23 cellular contexts compared by ENCODE assay signal in genomic region chr2:142883526-142883925, GRCh38. TPM values are rescaled to one million over a fixed set of nuclear protein-coding genes. Genes with fewer than 3 reads are reported as not detected.
DNase-seq lines count a peak whose midpoint lies in the region; ATAC-seq, FAIRE-seq and TF ChIP-seq lines count a peak whose summit lies in the region.
"Had no signal": no experiment of that assay in that cellular context is flagged by ENCODE, and none has a peak within 500 bp of the region (broad histone marks: within the 10 kb centered on the region; RNA-seq: fewer than 3 reads in every experiment).

No MANE protein-coding gene starts in this region.

- intact Hi-C loops in CD14-positive monocyte (cut with micrococcal nuclease) = loop anchor here in 1 of 2 donors (10.0 kb wide), 1 partner anchor 49 kb away; no protein-coding TSS in a partner anchor

- H3K4me3 Mint-ChIP-seq in CD14-positive monocyte = no peak overlapping the region
- no peak overlapping the region for H3K4me3 Mint-ChIP-seq in activated CD8-positive, alpha-beta memory T cell treated with anti-CD3 and anti-CD28 coated beads, Interleukin-2, amount 10 ng/mL, durations not matched to agents 7 days and 5 days
- H3K4me3 Mint-ChIP-seq: CD8-positive, alpha-beta T cell; H9 had no signal

- H3K36me3 ChIP-seq in Karpas-422 (ENCODE audit: insufficient read depth, low read length) = no peaks in the 10 kb centered on the region
- H3K36me3 ChIP-seq: BLaER1 had no signal

- H3K9me3 Mint-ChIP-seq in CD14-positive monocyte = peaks cover 2 to 7% (median 5%) of the 10 kb centered on the region in 7 donors
- peaks cover 3% of the 10 kb centered on the region for H3K9me3 Mint-ChIP-seq in activated CD8-positive, alpha-beta memory T cell treated with anti-CD3 and anti-CD28 coated beads, Interleukin-2, amount 10 ng/mL, durations not matched to agents 7 days and 5 days (ENCODE audit: low read depth)

- H2AFZ ChIP-seq in Karpas-422 (ENCODE audit: low read length) = no peak overlapping the region

- DNase-seq in CD14-positive monocyte (ENCODE audit: low spot score) = no peak
- DNase-seq in kidney tubule cell (ENCODE audit: low spot score) = peak; percentile 38
- DNase-seq in activated T-cell treated with anti-CD3 and anti-CD28 coated beads, Interleukin-2, amount 50 U/mL, for 1 hour = no peak
- no peak for DNase-seq in Karpas-422
- DNase-seq in frontal cortex (ENCODE audit: low spot score in 2 of 2) = no peak
- DNase-seq in activated CD8-positive, alpha-beta memory T cell treated with anti-CD3 and anti-CD28 coated beads, Interleukin-2, amount 10 ng/mL, durations not matched to agents 7 days and 5 days = no peak
- DNase-seq: CD8-positive, alpha-beta T cell; DMS79; H9; NCI-H1105 treated with DMSO at 0.1 percent for 48 hours; NCI-H1694; NCI-H2081 treated with DMSO at 0.1 percent for 48 hours; NCI-H226; NCI-H524 treated with DMSO at 0.1 percent for 48 hours; PC-3; RPMI8226; SHP77 treated with DMSO at 0.1 percent for 48 hours; SK-N-SH had no signal

- H3K4me3 ChIP-seq in Karpas-422 (ENCODE audit: low read length) = no peak overlapping the region
- H3K4me3 ChIP-seq: BLaER1 had no signal

- H3K27ac Mint-ChIP-seq in CD14-positive monocyte = peak overlapping the region in 4 of 7 donors; percentile 7 to 81 (median 45)
- no peak overlapping the region for H3K27ac Mint-ChIP-seq in activated CD8-positive, alpha-beta memory T cell treated with anti-CD3 and anti-CD28 coated beads, Interleukin-2, amount 10 ng/mL, durations not matched to agents 7 days and 5 days
- H3K27ac Mint-ChIP-seq: CD8-positive, alpha-beta T cell; H9 had no signal

- CTCF ChIA-PET in activated CD8-positive, alpha-beta memory T cell treated with anti-CD3 and anti-CD28 coated beads, Interleukin-2, amount 10 ng/mL, durations not matched to agents 7 days and 5 days (lab: Charles Lee) = no interaction called here

- H3K9me3 ChIP-seq in Karpas-422 (ENCODE audit: low read length) = no peaks in the 10 kb centered on the region
- H3K9me3 ChIP-seq: BLaER1, SK-N-SH had no signal

- H3K36me3 Mint-ChIP-seq in CD14-positive monocyte = peaks cover 71 to 87% of the 10 kb centered on the region in 2 donors
- H3K36me3 Mint-ChIP-seq in activated CD8-positive, alpha-beta memory T cell treated with anti-CD3 and anti-CD28 coated beads, Interleukin-2, amount 10 ng/mL, durations not matched to agents 7 days and 5 days = no peaks in the 10 kb centered on the region
- H3K36me3 Mint-ChIP-seq: CD8-positive, alpha-beta T cell had no signal

- H3K4me1 Mint-ChIP-seq in CD14-positive monocyte = peaks cover 40% of the 10 kb centered on the region
- no peaks in the 10 kb centered on the region for H3K4me1 Mint-ChIP-seq in activated CD8-positive, alpha-beta memory T cell treated with anti-CD3 and anti-CD28 coated beads, Interleukin-2, amount 10 ng/mL, durations not matched to agents 7 days and 5 days

- H4K20me1 ChIP-seq in Karpas-422 (ENCODE audit: insufficient read depth, low read depth, low read length) = no peaks in the 10 kb centered on the region
- H4K20me1 ChIP-seq: BLaER1 had no signal

- no peaks in the 10 kb centered on the region for H3K27me3 Mint-ChIP-seq in CD14-positive monocyte (ENCODE audit: low read depth in 3 of 3)
- H3K27me3 Mint-ChIP-seq in activated CD8-positive, alpha-beta memory T cell treated with anti-CD3 and anti-CD28 coated beads, Interleukin-2, amount 10 ng/mL, durations not matched to agents 7 days and 5 days = no peaks in the 10 kb centered on the region

- peaks cover 8% of the 10 kb centered on the region for H3K4me1 ChIP-seq in Karpas-422 (ENCODE audit: low read length)
- H3K4me1 ChIP-seq: BLaER1 had no signal

- no peak for FAIRE-seq in frontal cortex (lab: Jason Lieb, UNC)
- FAIRE-seq: A204.1, D721Med had no signal

- no peaks in the 10 kb centered on the region for H3K27me3 ChIP-seq in Karpas-422 (ENCODE audit: low read length)
- H3K27me3 ChIP-seq: BLaER1 had no signal

- no peak overlapping the region for H3K4me2 ChIP-seq in Karpas-422 (ENCODE audit: low read depth, low read length, poor library complexity, severe bottlenecking)
- H3K4me2 ChIP-seq: BLaER1, SK-N-SH had no signal

- H3K79me2 ChIP-seq in Karpas-422 (ENCODE audit: low read length) = no peaks in the 10 kb centered on the region

- no peak overlapping the region for H3K9ac ChIP-seq in Karpas-422 (ENCODE audit: low read length)
- H3K9ac ChIP-seq: BLaER1, SK-N-SH had no signal

- peak; percentile 34 for ATAC-seq in GM18907 (IDR thresholded peaks at IDR 0.05; ENCODE audit: unreplicated experiment)
- peak; percentile 33 for ATAC-seq in HG03469 (IDR thresholded peaks at IDR 0.05; ENCODE audit: unreplicated experiment)
- ATAC-seq in activated CD8-positive, alpha-beta memory T cell treated with anti-CD3 and anti-CD28 coated beads, Interleukin-2, amount 10 ng/mL, durations not matched to agents 7 days and 5 days = no peak
- ATAC-seq: CD8-positive, alpha-beta T cell; PC-3 had no signal

- no peak for TF ChIP-seq CTCF in CD14-positive monocyte (IDR thresholded peaks at IDR 0.05)

- H3K9me2 ChIP-seq in Karpas-422 (replicated peaks; ENCODE audit: insufficient read depth, low read length) = no peaks in the 10 kb centered on the region
- H3K9me2 ChIP-seq: SK-N-SH had no signal

- no peak overlapping the region for H3K27ac ChIP-seq in Karpas-422 (ENCODE audit: low read length)
- H3K27ac ChIP-seq: BLaER1 had no signal

RNA-seq across cellular contexts. Expression of gene KYNU, which starts 6.1 kb away (rescaled TPM):
- polyA plus RNA-seq in CD14-positive monocyte = 100 to 1,000 TPM; 131 to 132 TPM
- 0.75 and 1.8 TPM in 2 replicates for total RNA-seq in Karpas-422 (2014; rRNA removed; shearing (Covaris generic); ENCODE audit: low replicate concordance)
- total RNA-seq in frontal cortex = under 0.01 TPM
- not detected for total RNA-seq in activated CD8-positive, alpha-beta memory T cell treated with anti-CD3 and anti-CD28 coated beads, Interleukin-2, amount 10 ng/mL, durations not matched to agents 7 days and 5 days
- total RNA-seq: CD8-positive, alpha-beta T cell had no signal
- polyA plus RNA-seq: SK-N-SH had no signal
